ENCODE assay signal across 8 cellular contexts in genomic region chr2:10120158-10120937, GRCh38. TPM values are rescaled to one million over a fixed set of nuclear protein-coding genes. Genes with fewer than 3 reads are reported as not detected.
DNase-seq lines count a peak whose midpoint lies in the region; ATAC-seq and TF ChIP-seq lines count a peak whose summit lies in the region.

No MANE protein-coding gene starts in this region.

- H3K9me3 Mint-ChIP-seq in glutamatergic neuron (ENCODE audit: unreplicated experiment) (peaks cover 5% of the 10 kb centered on the region), osteocyte (ENCODE audit: unreplicated experiment) (no peaks in the 10 kb centered on the region)

- no peaks in the 10 kb centered on the region for H3K36me3 ChIP-seq in thymus (ENCODE audit: control insufficient read depth, insufficient read depth)

- H3K9me3 ChIP-seq in thymus (ENCODE audit: control insufficient read depth): no peaks in the 10 kb centered on the region

- peaks cover 17% of the 10 kb centered on the region for H3K4me1 ChIP-seq in thymus (ENCODE audit: control insufficient read depth, insufficient read depth, low read length)

- CTCF ChIA-PET in GM10248 (lab: Yijun Ruan, JAX): interaction anchor here (0.8 to 5.3 kb wide), 8 partner anchors 18 to 326 kb away, joined by 4 to 30 read pairs (median 8); no protein-coding TSS in a partner anchor

- POLR2A ChIA-PET in GM10248 (lab: Yijun Ruan, JAX): no interaction called here

- peaks cover 10% of the 10 kb centered on the region for H3K4me1 Mint-ChIP-seq in glutamatergic neuron (ENCODE audit: low read depth, unreplicated experiment)
- H3K4me1 Mint-ChIP-seq in osteocyte (ENCODE audit: unreplicated experiment): peaks cover 42% of the 10 kb centered on the region

- H3K4me3 Mint-ChIP-seq in glutamatergic neuron (ENCODE audit: unreplicated experiment) (peak overlapping the region; percentile 97), osteocyte (ENCODE audit: unreplicated experiment) (peak overlapping the region; percentile 97)

- DNase-seq in GM10248 (ENCODE audit: extremely low spot score): peak; percentile 94
- peak; percentile 91 for DNase-seq in NCI-H1048 (lab: John Stamatoyannopoulos, UW)
- DNase-seq in SK-MEL-5 (ENCODE audit: low read depth, low spot score): peak; percentile 98
- peak; percentile 93 for DNase-seq in activated naive CD4-positive, alpha-beta T cell treated with Interleukin-2 at 50 U/mL for 16 hours
- DNase-seq in glutamatergic neuron: peak; percentile 95
- peak; percentile 94 for DNase-seq in osteocyte (ENCODE audit: extremely low spot score, unreplicated experiment)

- in situ Hi-C loops in SK-MEL-5 (cut with HindIII; ENCODE audit: low pct_unique_long_range_greater_than_20kb, low sequenced_read_pairs): no loop called here

- ATAC-seq in HG02610 (IDR thresholded peaks at IDR 0.05; ENCODE audit: unreplicated experiment): peak; percentile 64

- H3K27me3 Mint-ChIP-seq in glutamatergic neuron (ENCODE audit: unreplicated experiment) (peaks cover 4% of the 10 kb centered on the region), osteocyte (ENCODE audit: unreplicated experiment) (no peaks in the 10 kb centered on the region)

- TF ChIP-seq CTCF in GM10248 (IDR thresholded peaks at IDR 0.05; ENCODE audit: control extremely low read depth, extremely low read depth, low read depth, missing control alignments) (no peak), glutamatergic neuron (IDR thresholded peaks at IDR 0.05; ENCODE audit: partially characterized antibody, unreplicated experiment) (no peak), osteocyte (IDR thresholded peaks at IDR 0.05) (no peak)

- H3K27ac Mint-ChIP-seq in glutamatergic neuron (ENCODE audit: unreplicated experiment) (no peak overlapping the region), osteocyte (ENCODE audit: unreplicated experiment) (peak overlapping the region; percentile 94)

- H3K4me3 ChIP-seq in thymus (ENCODE audit: low read length): peak overlapping the region; percentile 60

- peak overlapping the region; percentile 72 for H3K27ac ChIP-seq in thymus (ENCODE audit: low read depth)

- no peaks in the 10 kb centered on the region for H3K36me3 Mint-ChIP-seq in glutamatergic neuron (ENCODE audit: unreplicated experiment)
- no peaks in the 10 kb centered on the region for H3K36me3 Mint-ChIP-seq in osteocyte (ENCODE audit: unreplicated experiment)

- under 1% methylated on average over 64 of the region's 64 CpGs for WGBS in thymus

- no peaks in the 10 kb centered on the region for H3K27me3 ChIP-seq in thymus (ENCODE audit: control insufficient read depth, insufficient read depth)

RNA-seq across cellular contexts. Expression of gene RRM2, which starts 2.2 kb away (rescaled TPM):
- total RNA-seq in SK-MEL-5 (2014; rRNA removed; shearing (Covaris generic)): 38.9 and 46.9 TPM in 2 replicates
- polyA plus RNA-seq in SK-MEL-5 (2015; cell fraction: cytosol; rRNA removed): 153 and 218 TPM in 2 replicates
- polyA plus RNA-seq in SK-MEL-5 (2015; cell fraction: nucleus; rRNA removed): 108 and 134 TPM in 2 replicates
- total RNA-seq in glutamatergic neuron (ENCODE audit: unreplicated experiment) (21.2 TPM), osteocyte (28.3 and 33.6 TPM in 2 replicates)
- polyA plus RNA-seq in thymus: 4.2 TPM

RNA-seq across cellular contexts. Expression of gene CYS1, which starts 40.1 kb away (rescaled TPM):
- total RNA-seq in SK-MEL-5 (2014; rRNA removed; shearing (Covaris generic)): 0.27 and 0.29 TPM in 2 replicates
- polyA plus RNA-seq in SK-MEL-5 (2015; cell fraction: cytosol; rRNA removed): 0.09 and 0.11 TPM in 2 replicates
- polyA plus RNA-seq in SK-MEL-5 (2015; cell fraction: nucleus; rRNA removed): not detected in 2 replicates
- not detected for total RNA-seq in glutamatergic neuron (ENCODE audit: unreplicated experiment)
- 5.1 and 5.5 TPM in 2 replicates for total RNA-seq in osteocyte
- 0.30 TPM for polyA plus RNA-seq in thymus

Comparison
In these comparisons a context has a peak if more than half of its experiments do, and no peak if none do; other contexts are left out.
1. Peak in every context shown above with its lines: DNase-seq, ATAC-seq, H3K4me3 ChIP-seq and H3K27ac ChIP-seq.